In genomic region chr17:61444075-61444474, GRCh38 we compare ENCODE assay signal across 3 cellular contexts.
TF ChIP-seq lines count a peak whose summit lies in the region.

No MANE protein-coding gene starts in this region.

TF ChIP-seq in A549, 52 proteins besides CTCF, POLR2A, EP300 and RAD21 (continued from another document):
- TF ChIP-seq ZC3H11A (IDR thresholded peaks at IDR 0.05) (no peak), FOSL2 (IDR thresholded peaks at IDR 0.05) (no peak), FOSL2 (CRISPR knock-in tag; IDR thresholded peaks at IDR 0.05) (no peak), USF2 (IDR thresholded peaks at IDR 0.05) (no peak), NR3C1 (IDR thresholded peaks at IDR 0.05) (no peak), KDM1A (IDR thresholded peaks at IDR 0.05; ENCODE audit: low read depth) (no peak), ZSCAN20 (CRISPR knock-in tag; IDR thresholded peaks at IDR 0.05) (no peak), HEYL (CRISPR knock-in tag; IDR thresholded peaks at IDR 0.05) (no peak), NFE2L2 (conservative IDR thresholded peaks at IDR 0.05; ENCODE audit: low read length) (no peak)

TF ChIP-seq in HEK293, 187 proteins besides CTCF, POLR2A, EP300 and RAD21 (continued from another document):
- TF ChIP-seq ZNF324 (tag by site-specific recombination; IDR thresholded peaks at IDR 0.05) (no peak), SCRT1 (tag by site-specific recombination; IDR thresholded peaks at IDR 0.05; ENCODE audit: borderline replicate concordance) (peak; percentile 16; the same call in 1 of the 2 replicates), ZSCAN16 (tag by site-specific recombination; IDR thresholded peaks at IDR 0.05) (no peak), ZNF830 (tag by site-specific recombination; IDR thresholded peaks at IDR 0.05; ENCODE audit: low read depth) (no peak), BCL6B (tag by site-specific recombination; IDR thresholded peaks at IDR 0.05) (no peak), PRDM4 (tag by site-specific recombination; IDR thresholded peaks at IDR 0.05) (no peak), GLIS2 (tag by site-specific recombination; IDR thresholded peaks at IDR 0.05) (no peak), YY2 (tag by site-specific recombination; IDR thresholded peaks at IDR 0.05) (no peak), SCRT2 (tag by site-specific recombination; IDR thresholded peaks at IDR 0.05) (peak; percentile 58), ZNF670 (tag by site-specific recombination; IDR thresholded peaks at IDR 0.05; ENCODE audit: low read depth) (no peak), ZNF274 (IDR thresholded peaks at IDR 0.05; ENCODE audit: low read length) (no peak), ZNF274 (tag by site-specific recombination; IDR thresholded peaks at IDR 0.05; ENCODE audit: borderline replicate concordance) (no peak), ZNF350 (tag by site-specific recombination; IDR thresholded peaks at IDR 0.05) (no peak)

TF ChIP-seq in HEK293T, 16 proteins besides CTCF, POLR2A, EP300 and RAD21 (continued from another document):
- no peak for TF ChIP-seq SUZ12 (IDR thresholded peaks at IDR 0.05)
- TF ChIP-seq TARDBP (IDR thresholded peaks at IDR 0.05) = no peak
- no peak for TF ChIP-seq SP1 (IDR thresholded peaks at IDR 0.05)
- no peak for TF ChIP-seq L3MBTL2 (conservative IDR thresholded peaks at IDR 0.05)
- no peak for TF ChIP-seq BHLHE40 (IDR thresholded peaks at IDR 0.05; ENCODE audit: borderline replicate concordance)
- no peak for TF ChIP-seq ARNT (IDR thresholded peaks at IDR 0.05)
- TF ChIP-seq CTBP1 (IDR thresholded peaks at IDR 0.05; ENCODE audit: borderline replicate concordance) = no peak
- no peak for TF ChIP-seq HDGF (IDR thresholded peaks at IDR 0.05; ENCODE audit: borderline replicate concordance)
- no peak for TF ChIP-seq ELF4 (IDR thresholded peaks at IDR 0.05)
- no peak for TF ChIP-seq FOXA1 (IDR thresholded peaks at IDR 0.05)
- no peak for TF ChIP-seq LEF1 (IDR thresholded peaks at IDR 0.05; ENCODE audit: borderline replicate concordance)
- TF ChIP-seq PKNOX1 (IDR thresholded peaks at IDR 0.05) = no peak
- no peak for TF ChIP-seq FOXM1 (IDR thresholded peaks at IDR 0.05; ENCODE audit: borderline replicate concordance)
- no peak for TF ChIP-seq NFRKB (IDR thresholded peaks at IDR 0.05)
- TF ChIP-seq ZNF384 (IDR thresholded peaks at IDR 0.05) = no peak
